In the genomic region with DNA sequence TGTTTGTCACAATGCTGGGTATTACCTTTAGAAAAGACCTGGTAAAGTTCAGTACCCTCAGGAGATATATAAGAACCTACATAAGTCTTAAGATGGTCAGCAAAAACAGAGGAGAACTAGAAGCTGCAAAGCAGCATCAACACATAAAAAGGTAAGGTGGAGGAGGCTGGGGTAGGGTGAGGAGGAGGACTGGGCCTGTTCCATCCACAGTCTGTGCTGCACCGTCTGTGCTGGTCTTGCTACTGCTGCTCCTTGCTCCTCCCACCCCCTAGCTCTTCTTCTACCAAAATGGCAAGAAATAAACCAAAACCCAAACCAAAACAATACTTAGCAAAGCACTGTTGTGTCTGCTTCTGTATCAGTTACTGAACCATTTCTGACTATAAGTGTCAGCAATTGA, we compare ENCODE assay signal across 14 cellular contexts.
DNase-seq lines count a peak whose midpoint lies in the region; ATAC-seq and TF ChIP-seq lines count a peak whose summit lies in the region.
"Had no signal": no experiment of that assay in that cellular context is flagged by ENCODE, and none has a peak within 500 bp of the region (broad histone marks: within the 10 kb centered on the region; RNA-seq: fewer than 3 reads in every experiment).

No MANE protein-coding gene starts in this region.

- TF ChIP-seq CTCF in dorsolateral prefrontal cortex (IDR thresholded peaks at IDR 0.05 in 54 of 56, conservative IDR thresholded peaks at IDR 0.05 in 2 of 56; ENCODE audit: low read depth in 1 of 56, partially characterized antibody in 56 of 56) = no peak
- no peak for TF ChIP-seq CTCF in CD4-positive, alpha-beta T cell (IDR thresholded peaks at IDR 0.05)

- H3K36me3 Mint-ChIP-seq in CD4-positive, alpha-beta T cell (ENCODE audit: low read depth) = no peaks in the 10 kb centered on the region
- H3K36me3 Mint-ChIP-seq: CD8-positive, alpha-beta T cell had no signal

- CTCF ChIA-PET in CD4-positive, alpha-beta T cell (lab: Charles Lee) = no interaction called here

- POLR2A ChIA-PET in CD4-positive, alpha-beta T cell (lab: Charles Lee) = no interaction called here

- H3K4me3 ChIP-seq in dorsolateral prefrontal cortex = no peak overlapping the region
- H3K4me3 ChIP-seq: GM23248 had no signal

- H3K27me3 ChIP-seq in dorsolateral prefrontal cortex = no peaks in the 10 kb centered on the region
- no peaks in the 10 kb centered on the region for H3K27me3 ChIP-seq in CD4-positive, alpha-beta T cell (ENCODE audit: control insufficient read depth, insufficient read depth, low read length)

- H3K27me3 Mint-ChIP-seq in CD4-positive, alpha-beta T cell = peaks cover 5% of the 10 kb centered on the region

- intact Hi-C loops in dorsolateral prefrontal cortex (cut with DNase I) = loop anchor here in 1 of 2 donors (10.0 kb wide), 1 partner anchor 100 kb away; a partner anchor contains a TSS
- intact Hi-C loops in CD4-positive, alpha-beta T cell (cut with DNase I, micrococcal nuclease) = no loop called here

- H3K27ac Mint-ChIP-seq in CD4-positive, alpha-beta T cell = no peak overlapping the region
- H3K27ac Mint-ChIP-seq: CD8-positive, alpha-beta T cell had no signal

- no peaks in the 10 kb centered on the region for H3K4me1 Mint-ChIP-seq in CD4-positive, alpha-beta T cell (ENCODE audit: low read depth)

- peak overlapping the region; percentile 56 for H3K27ac ChIP-seq in angular gyrus (ENCODE audit: low read depth, low read length)
- H3K27ac ChIP-seq in dorsolateral prefrontal cortex = peak overlapping the region in 49 of 59 donors; percentile 3 to 82 (median 64)
- H3K27ac ChIP-seq in temporal lobe (ENCODE audit: low read depth, low read length) = peak overlapping the region; percentile 20
- no peak overlapping the region for H3K27ac ChIP-seq in CD4-positive, alpha-beta T cell (ENCODE audit: low read depth, low read length)
- H3K27ac ChIP-seq: GM23248 had no signal

- H3K4me3 Mint-ChIP-seq in CD4-positive, alpha-beta T cell = no peak overlapping the region
- H3K4me3 Mint-ChIP-seq: CD8-positive, alpha-beta T cell had no signal

- no peaks in the 10 kb centered on the region for H3K9me3 Mint-ChIP-seq in CD4-positive, alpha-beta T cell
- H3K9me3 Mint-ChIP-seq: CD8-positive, alpha-beta T cell had no signal

- no peak for ATAC-seq in CD4-positive, alpha-beta T cell (ENCODE audit: poor library complexity)
- ATAC-seq in GM19023 (IDR thresholded peaks at IDR 0.05; ENCODE audit: unreplicated experiment) = no peak
- ATAC-seq: CD8-positive, alpha-beta T cell had no signal

- DNase-seq in NCI-H69 (lab: John Stamatoyannopoulos, UW) (peak; percentile 13), dorsolateral prefrontal cortex (peak in 1 of 10 donors; percentile 42)
- no peak for DNase-seq in CD4-positive, alpha-beta T cell
- DNase-seq: C1 segment of cervical spinal cord; Caco-2; CD8-positive, alpha-beta T cell; DMS153; DND-41; GM23248; H7; HCEC 1CT had no signal

- no peaks in the 10 kb centered on the region for H3K9me3 ChIP-seq in CD4-positive, alpha-beta T cell (ENCODE audit: control insufficient read depth, low read length)
- H3K9me3 ChIP-seq: Caco-2 had no signal
